ENCODE assay signal across 8 cellular contexts in genomic region chr5:32312682-32313523, GRCh38. TPM values are rescaled to one million over a fixed set of nuclear protein-coding genes. Genes with fewer than 3 reads are reported as not detected.
DNase-seq lines count a peak whose midpoint lies in the region; ATAC-seq and TF ChIP-seq lines count a peak whose summit lies in the region.

MTMR12 (minus strand) TSS chr5:32312939; CDS start chr5:32312838, 101 bp downstream.

- H3K4me1 Mint-ChIP-seq in Calu3 (ENCODE audit: low read depth, unreplicated experiment) = peaks cover 40% of the 10 kb centered on the region

- intact Hi-C loops in Calu3 (cut with micrococcal nuclease; ENCODE audit: unreplicated experiment) = no loop called here

- no peaks in the 10 kb centered on the region for H3K27me3 ChIP-seq in HUES64 (ENCODE audit: insufficient read depth, low read length)
- H3K27me3 ChIP-seq in OCI-LY1 (ENCODE audit: insufficient read depth, low read length) = no peaks in the 10 kb centered on the region

- H3K4me3 Mint-ChIP-seq in Calu3 (ENCODE audit: low read depth, unreplicated experiment) = peak within 1 kb of the TSS; percentile 85

- ATAC-seq in GM21447 (IDR thresholded peaks at IDR 0.05; ENCODE audit: unreplicated experiment) = peak; percentile 95

- H3K27me3 Mint-ChIP-seq in Calu3 (ENCODE audit: unreplicated experiment) = no peaks in the 10 kb centered on the region

- peak; percentile 100 for DNase-seq in Calu3
- DNase-seq in activated CD8-positive, alpha-beta memory T cell treated with anti-CD3 and anti-CD28 coated beads, Interleukin-2, amount 50 U/mL, for 4 hours = peak; percentile 100
- DNase-seq in mesenteric fat pad (ENCODE audit: low spot score) = peak; percentile 100
- peak; percentile 99 for DNase-seq in stimulated activated CD8-positive, alpha-beta memory T cell treated with anti-CD3 and anti-CD28 coated beads, Interleukin-15, amount 100 ng/mL, for 24 hours (ENCODE audit: low read depth)

- H3K36me3 ChIP-seq in HUES64 (ENCODE audit: insufficient read depth, low read length) = peaks cover 2% of the 10 kb centered on the region; the same call in 1 of the 2 replicates
- H3K36me3 ChIP-seq in OCI-LY1 (ENCODE audit: insufficient read depth, low read length) = peaks cover 4% of the 10 kb centered on the region; the same call in 1 of the 2 replicates

- peak within 1 kb of the TSS; percentile 70 for H3K4me2 ChIP-seq in OCI-LY1 (ENCODE audit: low read length)

- H3K9me2 ChIP-seq in OCI-LY1 (ENCODE audit: low read depth, low read length) = no peaks in the 10 kb centered on the region

- no peaks in the 10 kb centered on the region for H4K20me1 ChIP-seq in OCI-LY1 (ENCODE audit: insufficient read depth, low read length)

- no TSS peak for BruUV-seq in Calu3 (replicated peaks; lab: Mats Ljungman, UMichigan)

- H3K27ac ChIP-seq in HUES64 (ENCODE audit: low read depth, low read length) (peak within 1 kb of the TSS; percentile 81; the same call in 1 of the 2 replicates), OCI-LY1 (ENCODE audit: low read depth, low read length, poor library complexity, severe bottlenecking) (peak within 1 kb of the TSS; percentile 79)

- no peaks in the 10 kb centered on the region for H3K9me3 ChIP-seq in HUES64 (ENCODE audit: insufficient read depth, low read depth, low read length)
- H3K9me3 ChIP-seq in OCI-LY1 (ENCODE audit: low read length) = no peaks in the 10 kb centered on the region

- H3K4me1 ChIP-seq in HUES64 (ENCODE audit: insufficient read depth, low read length) (no peaks in the 10 kb centered on the region), OCI-LY1 (ENCODE audit: insufficient read depth, low read length, severe bottlenecking) (peaks cover 41% of the 10 kb centered on the region)

- under 1% methylated on average over 78 of the region's 79 CpGs for WGBS in HUES64

- H3K9ac ChIP-seq in HUES64 (ENCODE audit: low read depth, low read length) (peak within 1 kb of the TSS; percentile 78), OCI-LY1 (ENCODE audit: low read length) (peak within 1 kb of the TSS; percentile 70)

- H2AFZ ChIP-seq in OCI-LY1 (ENCODE audit: low read length) = no peak within 1 kb of the TSS

- peak within 1 kb of the TSS; percentile 92 for H3K27ac Mint-ChIP-seq in Calu3 (ENCODE audit: unreplicated experiment)

- in situ Hi-C loops in endometrial microvascular endothelial cells (cut with HindIII; ENCODE audit: inconsistent ontology term, low pct_unique_long_range_greater_than_20kb, low sequenced_read_pairs) = no loop called here

- no peaks in the 10 kb centered on the region for H3F3A ChIP-seq in OCI-LY1 (ENCODE audit: insufficient read depth, low read length)

- H3K4me3 ChIP-seq in HUES64 (ENCODE audit: low read length) = peak within 1 kb of the TSS; percentile 73
- peak within 1 kb of the TSS; percentile 83 for H3K4me3 ChIP-seq in OCI-LY1 (ENCODE audit: low read depth, low read length, poor library complexity, severe bottlenecking)

- TF ChIP-seq CTCF in Calu3 (IDR thresholded peaks at IDR 0.05; ENCODE audit: unreplicated experiment) = no peak
- TF ChIP-seq CTCF in OCI-LY1 (IDR thresholded peaks at IDR 0.05; ENCODE audit: low read length) = no peak

- CTCF ChIA-PET in Calu3 (lab: Charles Lee) = interaction anchor here (1.0 to 1.1 kb wide), 2 partner anchors 9 to 34 kb away, joined by 3 read pairs; no protein-coding TSS in a partner anchor

- H3K9me3 Mint-ChIP-seq in Calu3 (ENCODE audit: low read depth, unreplicated experiment) = no peaks in the 10 kb centered on the region

- H3K36me3 Mint-ChIP-seq in Calu3 (ENCODE audit: insufficient read depth, unreplicated experiment) = peaks cover 42% of the 10 kb centered on the region

- H3K79me2 ChIP-seq in OCI-LY1 (ENCODE audit: insufficient read depth, low read length) = peaks cover 29% of the 10 kb centered on the region

RNA-seq across cellular contexts. Expression of gene MTMR12, which starts in this region (rescaled TPM):
- 32.9 and 42.7 TPM in 2 replicates for total RNA-seq in Calu3 (2022)
- polyA plus RNA-seq in HUES64 (2013, experiment 1 of 2) = 24.3 TPM
- polyA plus RNA-seq in HUES64 (2013, experiment 2 of 2) = 26.9 TPM
- total RNA-seq in endometrial microvascular endothelial cells (ENCODE audit: inconsistent ontology term) = 26.7 TPM
- total RNA-seq in mesenteric fat pad = 95.1 TPM

Comparison
In these comparisons a context has a peak if more than half of its experiments do, and no peak if none do; other contexts are left out.
1. Peak in every context shown above with its lines: DNase-seq, ATAC-seq, H3K4me3 ChIP-seq and H3K27ac ChIP-seq.